ENCODE assay signal across 16 cellular contexts in genomic region chr9:79610019-79610760, GRCh38. TPM values are rescaled to one million over a fixed set of nuclear protein-coding genes. Genes with fewer than 3 reads are reported as not detected.
A peak's percentile ranks its signal among the peaks of the same experiment; 100 is the strongest.
DNase-seq lines count a peak whose midpoint lies in the region; ATAC-seq, FAIRE-seq and TF ChIP-seq lines count a peak whose summit lies in the region.
"Had no signal": no experiment of that assay in that cellular context is flagged by ENCODE, and none has a peak within 500 bp of the region (broad histone marks: within the 10 kb centered on the region; RNA-seq: fewer than 3 reads in every experiment).

No MANE protein-coding gene starts in this region.

- H3K79me1 ChIP-seq in mesenchymal stem cell (replicated peaks; ENCODE audit: low read length, poor library complexity, severe bottlenecking): peaks cover 3% of the 10 kb centered on the region

- TF ChIP-seq CTCF in astrocyte of the cerebellum (IDR thresholded peaks at IDR 0.05; ENCODE audit: low read depth, low read length, missing control alignments) (no peak), heart left ventricle (IDR thresholded peaks at IDR 0.05) (no peak)

- H3K18ac ChIP-seq in mesenchymal stem cell (ENCODE audit: low read depth in 1 of 2, low read length in 2 of 2): peak overlapping the region in 1 of 2 experiments; percentile 3

- H3K23ac ChIP-seq in mesenchymal stem cell (ENCODE audit: low read length in 2 of 2): no peak overlapping the region

- TF ChIP-seq POLR2A in heart left ventricle (IDR thresholded peaks at IDR 0.05) (no peak), GM12891 (IDR thresholded peaks at IDR 0.05; ENCODE audit: low read depth, low read length) (no peak)

- H3K4me2 ChIP-seq in mesenchymal stem cell (ENCODE audit: low read length, poor library complexity, severe bottlenecking): no peak overlapping the region

- peak overlapping the region; percentile 29 for H2AK5ac ChIP-seq in mesenchymal stem cell (ENCODE audit: low read length, severe bottlenecking)

- FAIRE-seq in GM12891 (lab: Jason Lieb, UNC): no peak

- H3K4me3 ChIP-seq in astrocyte of the cerebellum (ENCODE audit: low read depth, low read length) (no peak overlapping the region), mesenchymal stem cell (ENCODE audit: insufficient read depth in 1 of 2, low read depth in 1 of 2, low read length in 2 of 2) (no peak overlapping the region), heart left ventricle (no peak overlapping the region)

- H3K27me3 ChIP-seq in mesenchymal stem cell (ENCODE audit: control insufficient read depth in 1 of 2, insufficient read depth in 1 of 2, low read length in 2 of 2): no peaks in the 10 kb centered on the region
- H3K27me3 ChIP-seq in heart left ventricle: no peaks in the 10 kb centered on the region

- no peak for ATAC-seq in heart left ventricle
- no peak for ATAC-seq in GM18861 (IDR thresholded peaks at IDR 0.05; ENCODE audit: unreplicated experiment)

- H2AFZ ChIP-seq in mesenchymal stem cell (ENCODE audit: low read depth, low read length): no peak overlapping the region

- H3K4me1 ChIP-seq in mesenchymal stem cell (ENCODE audit: control insufficient read depth, insufficient read depth, low read depth, low read length) (peaks cover 3% of the 10 kb centered on the region), heart left ventricle (peaks cover 0 to 46% (median 10%) of the 10 kb centered on the region in 12 donors)

- in situ Hi-C loops in astrocyte of the cerebellum (cut with HindIII; ENCODE audit: low sequenced_read_pairs): no loop called here

- H3K9ac ChIP-seq in mesenchymal stem cell (ENCODE audit: low read length): no peak overlapping the region

- H3K36me3 ChIP-seq in mesenchymal stem cell (ENCODE audit: control insufficient read depth in 1 of 2, insufficient read depth in 2 of 2, low read depth in 1 of 2, low read length in 2 of 2) (no peaks in the 10 kb centered on the region), heart left ventricle (no peaks in the 10 kb centered on the region)

- H2BK15ac ChIP-seq in mesenchymal stem cell (ENCODE audit: low read depth, poor library complexity, severe bottlenecking): no peak overlapping the region

- no peak overlapping the region for H2BK120ac ChIP-seq in mesenchymal stem cell (ENCODE audit: low read depth, low read length)

- no peak overlapping the region for H2BK12ac ChIP-seq in mesenchymal stem cell (ENCODE audit: low read length in 2 of 2)

- H2BK5ac ChIP-seq in mesenchymal stem cell (ENCODE audit: low read depth, low read length, poor library complexity, severe bottlenecking): peak overlapping the region; percentile 67

- peak overlapping the region; percentile 88 for H3K27ac ChIP-seq in mesenchymal stem cell (ENCODE audit: low read length, poor library complexity, severe bottlenecking)
- peak overlapping the region in 1 of 12 donors; percentile 69 for H3K27ac ChIP-seq in heart left ventricle

- WGBS in mesenchymal stem cell: 65% methylated on average over 3 of the region's 7 CpGs
- 81 to 94% (median 89%) methylated on average over 7 of the region's 7 CpGs for WGBS in heart left ventricle, 4 donors

- H4K91ac ChIP-seq in mesenchymal stem cell (ENCODE audit: low read length): no peak overlapping the region

- no peak overlapping the region for H4K8ac ChIP-seq in mesenchymal stem cell (ENCODE audit: low read length)

- H3K14ac ChIP-seq in mesenchymal stem cell (ENCODE audit: low read length in 2 of 2): no peak overlapping the region

- intact Hi-C loops in heart left ventricle (cut with DNase I): no loop called here

- H3K9me3 ChIP-seq in mesenchymal stem cell (ENCODE audit: control insufficient read depth, low read length) (no peaks in the 10 kb centered on the region), heart left ventricle (peaks cover 0 to 15% (median 0%) of the 10 kb centered on the region in 12 donors)

- H3K4ac ChIP-seq in mesenchymal stem cell (ENCODE audit: low read depth in 1 of 2, low read length in 2 of 2): no peak overlapping the region

- DNase-seq in AG20443 (ENCODE audit: low spot score) (peak; percentile 16), HS-5 (ENCODE audit: low read depth) (peak; percentile 45), astrocyte of the cerebellum (ENCODE audit: low read depth) (peak; percentile 69), mesenchymal stem cell (peak; percentile 26), heart left ventricle (no peak), GM12891 (ENCODE audit: insufficient read length, low spot score) (no peak)
- no peak for DNase-seq in stimulated activated CD4-positive, alpha-beta T cell treated with anti-CD3 and anti-CD28 coated beads, Interleukin-4, amount 100 ng/mL, for 24 hours
- DNase-seq: activated CD4-positive, alpha-beta T cell treated with anti-CD3 and anti-CD28 coated beads for 4 hours; activated gamma-delta T cell treated with Interleukin-2 at 50 U/mL for 16 hours; CD8-positive, alpha-beta memory T cell; effector CD4-positive, alpha-beta T cell; NCI-H345; SHP77; stimulated activated CD4-positive, alpha-beta T cell treated with anti-CD3 and anti-CD28 coated beads, Interleukin-15, amount 100 ng/mL, for 24 hours; stimulated activated naive B cell treated with anti-CD40 and anti-IgM and Interleukin-4, amounts not matched to agents 10 μg/mL and 1 μg/mL and 100 μg/mL, for 72 hours had no signal

TF ChIP-seq in GM12891, 5 proteins besides CTCF, POLR2A, EP300 and RAD21:
- TF ChIP-seq POLR2AphosphoS5 (IDR thresholded peaks at IDR 0.05; ENCODE audit: low read depth, low read length) (no peak), POU2F2 (IDR thresholded peaks at IDR 0.05; ENCODE audit: low read depth, low read length) (no peak)

RNA-seq across cellular contexts. Expression of gene TLE4, which starts 38.4 kb away (rescaled TPM):
- polyA plus RNA-seq in mesenchymal stem cell (2013, experiment 1 of 2): 31.0 TPM
- polyA plus RNA-seq in mesenchymal stem cell (2013, experiment 2 of 2): 30.8 TPM
- total RNA-seq in heart left ventricle: 10 to 100 TPM in 8 of 9 donors, 1 to 10 TPM in 1; 8.4 to 23.9 (median 16.7) TPM
- 1 to 10 TPM; 3.7 to 7.7 TPM for polyA plus RNA-seq in heart left ventricle
- 1.6 TPM for polyA plus RNA-seq in GM12891 (2012; ENCODE audit: low read depth, missing spikeins)

Comparison
In these comparisons a context has a peak if more than half of its experiments do, and no peak if none do; other contexts are left out.
1. DNase-seq: peak in AG20443 (single experiment), HS-5 (single experiment), astrocyte of the cerebellum (single experiment) and mesenchymal stem cell (single experiment); none in heart left ventricle (0 of 5), stimulated activated CD4-positive, alpha-beta T cell treated with anti-CD3 and anti-CD28 coated beads, Interleukin-4, amount 100 ng/mL, for 24 hours (single experiment) and GM12891 (single experiment).